ENCODE assay signal across 9 cellular contexts in the genomic region with DNA sequence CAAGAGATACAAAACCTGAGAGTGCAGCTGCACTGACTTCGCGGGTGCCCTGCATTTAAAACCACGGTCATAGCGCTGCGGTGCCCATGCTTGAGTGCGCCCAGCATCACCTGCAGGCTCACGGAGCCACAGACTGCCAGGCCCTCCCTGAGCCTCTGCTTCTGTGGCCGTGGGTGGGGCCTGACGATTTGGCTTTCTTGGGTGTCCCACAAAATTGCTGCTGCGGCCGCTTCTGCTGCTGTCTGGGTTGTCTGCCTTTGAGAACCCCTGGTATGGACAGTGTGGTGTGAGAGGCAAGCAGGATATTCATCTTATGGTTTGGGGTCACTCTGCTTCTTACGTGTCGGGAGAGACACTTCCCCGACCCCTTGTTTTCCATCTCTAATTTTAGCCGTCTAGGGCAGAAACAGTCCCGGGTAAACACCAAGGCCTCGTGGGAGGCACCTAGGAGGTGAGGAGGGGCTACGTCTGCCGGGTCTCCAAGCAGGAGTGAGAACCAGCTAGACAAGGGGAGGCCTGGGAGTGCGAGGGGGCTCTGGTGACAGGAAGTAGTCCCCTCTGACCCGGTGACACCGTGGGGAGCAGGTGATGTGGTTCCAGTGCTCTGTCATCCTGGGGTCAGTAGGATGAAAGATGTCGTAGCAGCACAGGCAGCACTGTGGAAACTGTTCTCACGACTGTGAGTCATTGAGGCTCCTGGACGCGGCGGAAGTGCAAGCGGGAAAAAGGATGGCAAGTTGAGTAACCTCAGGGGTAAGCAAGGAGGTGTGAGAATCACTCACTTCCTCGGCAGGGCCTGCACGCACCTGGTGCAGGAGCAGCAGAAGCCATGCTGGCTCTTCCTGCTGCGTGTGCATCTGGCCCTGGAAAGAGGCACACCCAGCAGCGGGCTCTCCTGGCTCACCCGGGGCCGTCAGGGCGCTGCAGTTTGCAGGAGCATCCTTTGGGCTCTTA.
DNase-seq lines count a peak whose midpoint lies in the region; ATAC-seq and TF ChIP-seq lines count a peak whose summit lies in the region.
"Had no signal": no experiment of that assay in that cellular context is flagged by ENCODE, and none has a peak within 500 bp of the region (broad histone marks: within the 10 kb centered on the region; RNA-seq: fewer than 3 reads in every experiment).

No MANE protein-coding gene starts in this region.

- intact Hi-C loops in A673 (cut with micrococcal nuclease; ENCODE audit: unreplicated experiment) (no loop called here), gastrocnemius medialis (cut with DNase I; ENCODE audit: low total_unique reads) (no loop called here)

- no peak for TF ChIP-seq POLR2A in gastrocnemius medialis (IDR thresholded peaks at IDR 0.05)

- peak overlapping the region in 6 of 11 experiments; percentile 2 to 39 (median 18); a peak in 6 of 22 replicates for H3K4me2 ChIP-seq in BLaER1 treated with 17β-estradiol and CSF1 and Interleukin-3, amounts not matched to agents 10 nM and 100 nM

- peak overlapping the region; percentile 29 for H3K4me3 Mint-ChIP-seq in activated naive CD8-positive, alpha-beta T cell treated with anti-CD3 and anti-CD28 coated beads for 36 hours
- no peak overlapping the region for H3K4me3 Mint-ChIP-seq in neural crest cell

- no peak overlapping the region for H3K27ac ChIP-seq in BLaER1 treated with 17β-estradiol and CSF1 and Interleukin-3, amounts not matched to agents 10 nM and 100 nM
- H3K27ac ChIP-seq in A673 (ENCODE audit: low read depth, low read length, poor library complexity, severe bottlenecking) (no peak overlapping the region), gastrocnemius medialis (no peak overlapping the region)
- H3K27ac ChIP-seq: psoas muscle had no signal

- DNase-seq in SW480 (ENCODE audit: low spot score) = peak; percentile 34
- peak; percentile 70 for DNase-seq in activated naive CD8-positive, alpha-beta T cell treated with anti-CD3 and anti-CD28 coated beads for 36 hours
- DNase-seq in neural crest cell (ENCODE audit: low read depth, low spot score) = no peak
- DNase-seq in A673 (ENCODE audit: low spot score) = no peak
- DNase-seq in gastrocnemius medialis = no peak
- no peak for DNase-seq in GM19238 (ENCODE audit: insufficient read length, low spot score)
- DNase-seq in NAMALWA (ENCODE audit: low spot score) = no peak
- DNase-seq: psoas muscle had no signal

- H3K36me3 ChIP-seq in BLaER1 treated with 17β-estradiol and CSF1 and Interleukin-3, amounts not matched to agents 10 nM and 100 nM = peaks cover 0 to 3% (median 0%) of the 10 kb centered on the region in 11 experiments; a peak in 1 of 22 replicates
- H3K36me3 ChIP-seq in A673 (ENCODE audit: insufficient read depth, low read length, poor library complexity, severe bottlenecking) = no peaks in the 10 kb centered on the region
- H3K36me3 ChIP-seq in gastrocnemius medialis = no peaks in the 10 kb centered on the region

- H3K9ac ChIP-seq in BLaER1 treated with 17β-estradiol and CSF1 and Interleukin-3, amounts not matched to agents 10 nM and 100 nM = no peak overlapping the region

- H3K36me3 Mint-ChIP-seq in activated naive CD8-positive, alpha-beta T cell treated with anti-CD3 and anti-CD28 coated beads for 36 hours = peaks cover 13% of the 10 kb centered on the region
- peaks cover 15% of the 10 kb centered on the region for H3K36me3 Mint-ChIP-seq in neural crest cell (ENCODE audit: low read depth)

- in situ Hi-C loops in gastrocnemius medialis (cut with MboI; ENCODE audit: low sequenced_read_pairs in 4 of 4) = no loop called here

- POLR2A ChIA-PET in A673 (lab: Charles Lee; ENCODE audit: low non-redundant PET) = no interaction called here

- ATAC-seq in gastrocnemius medialis = no peak

- H3K4me3 ChIP-seq in BLaER1 treated with 17β-estradiol and CSF1 and Interleukin-3, amounts not matched to agents 10 nM and 100 nM = no peak overlapping the region
- H3K4me3 ChIP-seq in A673 (ENCODE audit: low read depth, low read length, poor library complexity, severe bottlenecking) (no peak overlapping the region), gastrocnemius medialis (no peak overlapping the region)
- H3K4me3 ChIP-seq: psoas muscle had no signal

- peaks cover 42% of the 10 kb centered on the region for H3K4me1 Mint-ChIP-seq in activated naive CD8-positive, alpha-beta T cell treated with anti-CD3 and anti-CD28 coated beads for 36 hours
- H3K4me1 Mint-ChIP-seq in neural crest cell = peaks cover 70% of the 10 kb centered on the region

- no TSS peak for BruUV-seq in A673 (replicated peaks; lab: Mats Ljungman, UMichigan)

- CTCF ChIA-PET in A673 (lab: Charles Lee) = no interaction called here

- H3K27ac Mint-ChIP-seq in activated naive CD8-positive, alpha-beta T cell treated with anti-CD3 and anti-CD28 coated beads for 36 hours = peak overlapping the region; percentile 86
- H3K27ac Mint-ChIP-seq in neural crest cell (ENCODE audit: unreplicated experiment) = peak overlapping the region; percentile 95

- H3K4me1 ChIP-seq in BLaER1 treated with 17β-estradiol and CSF1 and Interleukin-3, amounts not matched to agents 10 nM and 100 nM = peaks cover 7 to 36% (median 30%) of the 10 kb centered on the region in 10 experiments; a peak in 19 of 20 replicates
- H3K4me1 ChIP-seq in A673 (ENCODE audit: insufficient read depth, low read length, poor library complexity, severe bottlenecking) (peaks cover 28% of the 10 kb centered on the region), gastrocnemius medialis (peaks cover 19 to 23% of the 10 kb centered on the region in 2 donors)

- TF ChIP-seq CTCF in neural crest cell (conservative IDR thresholded peaks at IDR 0.05) (no peak), A673 (conservative IDR thresholded peaks at IDR 0.05; ENCODE audit: low read depth, low read length) (no peak), gastrocnemius medialis (IDR thresholded peaks at IDR 0.05 in 4 of 5, conservative IDR thresholded peaks at IDR 0.05 in 1 of 5) (no peak)

- H3K27me3 Mint-ChIP-seq in activated naive CD8-positive, alpha-beta T cell treated with anti-CD3 and anti-CD28 coated beads for 36 hours = no peaks in the 10 kb centered on the region
- H3K27me3 Mint-ChIP-seq in neural crest cell (ENCODE audit: low read depth) = no peaks in the 10 kb centered on the region

- no peaks in the 10 kb centered on the region for H3K27me3 ChIP-seq in BLaER1 treated with 17β-estradiol and CSF1 and Interleukin-3, amounts not matched to agents 10 nM and 100 nM
- no peaks in the 10 kb centered on the region for H3K27me3 ChIP-seq in A673 (replicated peaks; ENCODE audit: insufficient read depth, low read depth, low read length, poor library complexity)
- no peaks in the 10 kb centered on the region for H3K27me3 ChIP-seq in gastrocnemius medialis

- H4K20me1 ChIP-seq in BLaER1 treated with 17β-estradiol and CSF1 and Interleukin-3, amounts not matched to agents 10 nM and 100 nM = peaks cover 79 to 100% (median 95%) of the 10 kb centered on the region in 11 experiments

- 0 out of 22 replicates have a peak, but pooled peaks cover 0 to under 1% (median 0%) of the 10 kb centered on the region in 11 experiments for H3K9me3 ChIP-seq in BLaER1 treated with 17β-estradiol and CSF1 and Interleukin-3, amounts not matched to agents 10 nM and 100 nM (replicated peaks in 1 of 11)
- H3K9me3 ChIP-seq in A673 (ENCODE audit: low read depth, low read length, poor library complexity, severe bottlenecking) (no peaks in the 10 kb centered on the region), gastrocnemius medialis (no peaks in the 10 kb centered on the region)
- H3K9me3 ChIP-seq: psoas muscle had no signal

- H3K9me3 Mint-ChIP-seq in activated naive CD8-positive, alpha-beta T cell treated with anti-CD3 and anti-CD28 coated beads for 36 hours = no peaks in the 10 kb centered on the region
- H3K9me3 Mint-ChIP-seq in neural crest cell = no peaks in the 10 kb centered on the region

Comparison
In these comparisons a context has a peak if more than half of its experiments do, and no peak if none do; other contexts are left out.
1. DNase-seq: peak in SW480 (single experiment) and activated naive CD8-positive, alpha-beta T cell treated with anti-CD3 and anti-CD28 coated beads for 36 hours (single experiment); none in neural crest cell (single experiment), A673 (single experiment), gastrocnemius medialis (0 of 2), GM19238 (single experiment) and NAMALWA (single experiment).